Comparison of ENCODE assay signal across 1 cellular context in the genomic region with DNA sequence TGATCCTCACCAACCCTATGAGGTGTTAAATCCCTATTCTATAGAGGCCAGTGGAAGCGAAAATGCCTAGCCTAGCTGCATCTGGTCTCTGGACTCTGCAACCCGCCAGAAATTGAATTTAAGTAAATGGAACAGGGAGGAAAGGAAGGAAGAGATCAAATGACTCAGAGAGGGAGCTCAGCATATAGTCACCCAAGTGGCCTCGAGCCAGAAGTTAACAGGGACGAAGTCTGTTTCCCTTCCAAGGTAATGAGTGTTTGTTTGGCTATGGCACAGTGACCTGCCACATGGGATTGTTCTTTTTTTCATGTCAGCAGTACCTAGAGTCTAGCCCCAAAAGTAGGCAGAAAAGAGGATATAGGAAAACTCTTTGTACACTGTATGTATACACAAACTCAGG.
TF ChIP-seq lines count a peak whose summit lies in the region.

No MANE protein-coding gene starts in this region.

TF ChIP-seq in GM23338, 12 proteins besides CTCF, POLR2A, EP300 and RAD21 (continued from another document):
- TF ChIP-seq ZNF114 (CRISPR knock-in tag; IDR thresholded peaks at IDR 0.05), result no peak
- no peak for TF ChIP-seq CREB1 (CRISPR knock-in tag; IDR thresholded peaks at IDR 0.05; ENCODE audit: low read depth)
- no peak for TF ChIP-seq ZNF462 (CRISPR knock-in tag; IDR thresholded peaks at IDR 0.05)
